Comparison of ENCODE assay signal across 18 cellular contexts in genomic region chr20:34541264-34541901, GRCh38. TPM values are rescaled to one million over a fixed set of nuclear protein-coding genes. Genes with fewer than 3 reads are reported as not detected.
A peak's percentile ranks its signal among the peaks of the same experiment; 100 is the strongest.
DNase-seq lines count a peak whose midpoint lies in the region; ATAC-seq and TF ChIP-seq lines count a peak whose summit lies in the region.
"Had no signal": no experiment of that assay in that cellular context is flagged by ENCODE, and none has a peak within 500 bp of the region (broad histone marks: within the 10 kb centered on the region; RNA-seq: fewer than 3 reads in every experiment).

No MANE protein-coding gene starts in this region.

- no peaks in the 10 kb centered on the region for H3K27me3 Mint-ChIP-seq in activated CD8-positive, alpha-beta memory T cell treated with anti-CD3 and anti-CD28 coated beads, Interleukin-2, amount 10 ng/mL, durations not matched to agents 7 days and 5 days
- no peaks in the 10 kb centered on the region for H3K27me3 Mint-ChIP-seq in CD4-positive, alpha-beta memory T cell
- H3K27me3 Mint-ChIP-seq in activated CD4-positive, alpha-beta memory T cell treated with anti-CD3 and anti-CD28 coated beads, Interleukin-2, amount 10 ng/mL, durations not matched to agents 7 days and 5 days, result no peaks in the 10 kb centered on the region
- H3K27me3 Mint-ChIP-seq in immature natural killer cell (ENCODE audit: low read depth in 3 of 3), result peaks cover 0 to 2% (median 0%) of the 10 kb centered on the region in 3 donors

- WGBS in stomach, 5 donors, result 85 to 87% (median 85%) methylated on average over 13 of the region's 13 CpGs

- H3K27ac Mint-ChIP-seq in activated CD8-positive, alpha-beta memory T cell treated with anti-CD3 and anti-CD28 coated beads, Interleukin-2, amount 10 ng/mL, durations not matched to agents 7 days and 5 days, result peak overlapping the region; percentile 66
- H3K27ac Mint-ChIP-seq in CD4-positive, alpha-beta memory T cell, result peak overlapping the region; percentile 88 to 95 (median 91)
- H3K27ac Mint-ChIP-seq in activated CD4-positive, alpha-beta memory T cell treated with anti-CD3 and anti-CD28 coated beads, Interleukin-2, amount 10 ng/mL, durations not matched to agents 7 days and 5 days, result peak overlapping the region; percentile 61
- H3K27ac Mint-ChIP-seq in immature natural killer cell, result peak overlapping the region; percentile 57 to 78 (median 68)

- H3K4me3 ChIP-seq in CD4-positive, alpha-beta memory T cell (ENCODE audit: low read length in 2 of 2), result no peak overlapping the region
- H3K4me3 ChIP-seq in stomach, result no peak overlapping the region
- H3K4me3 ChIP-seq: HAP-1 had no signal

- no peak for DNase-seq in activated CD8-positive, alpha-beta memory T cell treated with anti-CD3 and anti-CD28 coated beads, Interleukin-2, amount 10 ng/mL, durations not matched to agents 7 days and 5 days
- DNase-seq in activated CD8-positive, alpha-beta memory T cell treated with anti-CD3 and anti-CD28 coated beads, Interleukin-2, amount 50 U/mL, for 4 hours, result no peak
- DNase-seq in CD4-positive, alpha-beta memory T cell, result peak in 4 of 5 donors; percentile 39 to 79 (median 50)
- no peak for DNase-seq in activated CD4-positive, alpha-beta memory T cell treated with anti-CD3 and anti-CD28 coated beads, Interleukin-2, amount 10 ng/mL, durations not matched to agents 7 days and 5 days
- no peak for DNase-seq in immature natural killer cell
- no peak for DNase-seq in stomach
- DNase-seq: amniotic stem cell; DND-41; effector CD8-positive, alpha-beta T cell; NCI-H1048; NCI-H2107; NCI-H526 had no signal

- no peak for TF ChIP-seq EP300 in stomach (IDR thresholded peaks at IDR 0.05)

- POLR2A ChIA-PET in CD4-positive, alpha-beta memory T cell (lab: Charles Lee; ENCODE audit: partially characterized antibody), result interaction anchor here (1.1 to 1.9 kb wide), 2 partner anchors 20 to 26 kb away, joined by 3 to 5 read pairs; no protein-coding TSS in a partner anchor
- POLR2A ChIA-PET in activated CD4-positive, alpha-beta memory T cell treated with anti-CD3 and anti-CD28 coated beads, Interleukin-2, amount 10 ng/mL, durations not matched to agents 7 days and 5 days (lab: Charles Lee), result interaction anchor here (1.4 kb wide), 1 partner anchor 25 kb away, joined by 3 read pairs; the partner anchor contains the start of gene DYNLRB1

- TF ChIP-seq CTCF in stomach (IDR thresholded peaks at IDR 0.05), result no peak

- H3K36me3 ChIP-seq in CD4-positive, alpha-beta memory T cell (ENCODE audit: insufficient read depth, low read length), result peaks cover 13% of the 10 kb centered on the region
- H3K36me3 ChIP-seq in stomach, result peaks cover 23 to 64% (median 56%) of the 10 kb centered on the region in 4 donors

- H3K4me1 Mint-ChIP-seq in activated CD8-positive, alpha-beta memory T cell treated with anti-CD3 and anti-CD28 coated beads, Interleukin-2, amount 10 ng/mL, durations not matched to agents 7 days and 5 days, result peaks cover 9% of the 10 kb centered on the region
- H3K4me1 Mint-ChIP-seq in CD4-positive, alpha-beta memory T cell, result peaks cover 26 to 59% (median 45%) of the 10 kb centered on the region in 4 donors
- H3K4me1 Mint-ChIP-seq in activated CD4-positive, alpha-beta memory T cell treated with anti-CD3 and anti-CD28 coated beads, Interleukin-2, amount 10 ng/mL, durations not matched to agents 7 days and 5 days, result peaks cover 21% of the 10 kb centered on the region
- H3K4me1 Mint-ChIP-seq in immature natural killer cell, result peaks cover 25 to 27% of the 10 kb centered on the region in 2 donors

- H3K9me3 ChIP-seq in CD4-positive, alpha-beta memory T cell (ENCODE audit: control insufficient read depth in 1 of 2, low read length in 2 of 2), result no peaks in the 10 kb centered on the region
- H3K9me3 ChIP-seq in stomach, result no peaks in the 10 kb centered on the region
- H3K9me3 ChIP-seq: HAP-1 had no signal

- H3K9me3 Mint-ChIP-seq in activated CD8-positive, alpha-beta memory T cell treated with anti-CD3 and anti-CD28 coated beads, Interleukin-2, amount 10 ng/mL, durations not matched to agents 7 days and 5 days (ENCODE audit: low read depth), result no peaks in the 10 kb centered on the region
- no peaks in the 10 kb centered on the region for H3K9me3 Mint-ChIP-seq in CD4-positive, alpha-beta memory T cell
- no peaks in the 10 kb centered on the region for H3K9me3 Mint-ChIP-seq in activated CD4-positive, alpha-beta memory T cell treated with anti-CD3 and anti-CD28 coated beads, Interleukin-2, amount 10 ng/mL, durations not matched to agents 7 days and 5 days
- H3K9me3 Mint-ChIP-seq in immature natural killer cell, result no peaks in the 10 kb centered on the region
- H3K9me3 Mint-ChIP-seq: neural crest cell had no signal

- CTCF ChIA-PET in activated CD8-positive, alpha-beta memory T cell treated with anti-CD3 and anti-CD28 coated beads, Interleukin-2, amount 10 ng/mL, durations not matched to agents 7 days and 5 days (lab: Charles Lee), result interaction anchor here (0.8 to 1.7 kb wide), 4 partner anchors 11 to 229 kb away, joined by 3 to 5 read pairs (median 4); no protein-coding TSS in a partner anchor
- CTCF ChIA-PET in CD4-positive, alpha-beta memory T cell (lab: Charles Lee; ENCODE audit: partially characterized antibody), result interaction anchor here (3.5 to 10.0 kb wide), 4 partner anchors 16 to 229 kb away, joined by 20 to 148 read pairs (median 40); partner anchors contain the start of genes MAP1LC3A and TP53INP2
- CTCF ChIA-PET in activated CD4-positive, alpha-beta memory T cell treated with anti-CD3 and anti-CD28 coated beads, Interleukin-2, amount 10 ng/mL, durations not matched to agents 7 days and 5 days (lab: Charles Lee), result interaction anchor here (0.8 to 5.5 kb wide), 4 partner anchors 162 to 228 kb away, joined by 4 to 34 read pairs (median 16); partner anchors contain the start of gene TP53INP2

- H3K4me3 Mint-ChIP-seq in activated CD8-positive, alpha-beta memory T cell treated with anti-CD3 and anti-CD28 coated beads, Interleukin-2, amount 10 ng/mL, durations not matched to agents 7 days and 5 days, result no peak overlapping the region
- peak overlapping the region in 7 of 8 donors; percentile 28 to 74 (median 70) for H3K4me3 Mint-ChIP-seq in CD4-positive, alpha-beta memory T cell
- no peak overlapping the region for H3K4me3 Mint-ChIP-seq in activated CD4-positive, alpha-beta memory T cell treated with anti-CD3 and anti-CD28 coated beads, Interleukin-2, amount 10 ng/mL, durations not matched to agents 7 days and 5 days
- H3K4me3 Mint-ChIP-seq in immature natural killer cell, result peak overlapping the region in 1 of 5 donors; percentile 37
- H3K4me3 Mint-ChIP-seq: neural crest cell had no signal

- H3K27me3 ChIP-seq in CD4-positive, alpha-beta memory T cell (ENCODE audit: insufficient read depth, low read length), result no peaks in the 10 kb centered on the region
- no peaks in the 10 kb centered on the region for H3K27me3 ChIP-seq in stomach

- peaks cover 46% of the 10 kb centered on the region for H3K4me1 ChIP-seq in CD4-positive, alpha-beta memory T cell (ENCODE audit: insufficient read depth, low read length)
- H3K4me1 ChIP-seq in stomach, result peaks cover 0 to 20% (median 2%) of the 10 kb centered on the region in 4 donors
- H3K4me1 ChIP-seq: HAP-1 had no signal

- H3K36me3 Mint-ChIP-seq in activated CD8-positive, alpha-beta memory T cell treated with anti-CD3 and anti-CD28 coated beads, Interleukin-2, amount 10 ng/mL, durations not matched to agents 7 days and 5 days, result peaks cover 15% of the 10 kb centered on the region
- peaks cover 15 to 39% of the 10 kb centered on the region in 2 donors for H3K36me3 Mint-ChIP-seq in CD4-positive, alpha-beta memory T cell
- H3K36me3 Mint-ChIP-seq in activated CD4-positive, alpha-beta memory T cell treated with anti-CD3 and anti-CD28 coated beads, Interleukin-2, amount 10 ng/mL, durations not matched to agents 7 days and 5 days (ENCODE audit: low read depth), result peaks cover 43% of the 10 kb centered on the region
- H3K36me3 Mint-ChIP-seq in immature natural killer cell, result peaks cover 0 to 26% (median 5%) of the 10 kb centered on the region in 3 donors

- TF ChIP-seq POLR2A in stomach (IDR thresholded peaks at IDR 0.05), result no peak

- H3K27ac ChIP-seq in CD4-positive, alpha-beta memory T cell (ENCODE audit: low read depth, low read length), result peak overlapping the region; percentile 77
- no peak overlapping the region for H3K27ac ChIP-seq in stomach
- H3K27ac ChIP-seq: KMS-11 had no signal

- ATAC-seq in activated CD8-positive, alpha-beta memory T cell treated with anti-CD3 and anti-CD28 coated beads, Interleukin-2, amount 10 ng/mL, durations not matched to agents 7 days and 5 days, result no peak
- ATAC-seq in GM19455 (IDR thresholded peaks at IDR 0.05; ENCODE audit: unreplicated experiment) (no peak), HG03460 (IDR thresholded peaks at IDR 0.05; ENCODE audit: unreplicated experiment) (no peak)

- intact Hi-C loops in CD4-positive, alpha-beta memory T cell (cut with micrococcal nuclease), result no loop called here
- intact Hi-C loops in stomach (cut with DNase I; ENCODE audit: low total_unique reads), result no loop called here

RNA-seq across cellular contexts. Expression of gene MAP1LC3A, which starts 17.1 kb away (rescaled TPM):
- total RNA-seq in activated CD8-positive, alpha-beta memory T cell treated with anti-CD3 and anti-CD28 coated beads, Interleukin-2, amount 10 ng/mL, durations not matched to agents 7 days and 5 days, result 1 to 10 TPM; 4.7 to 5.2 TPM
- total RNA-seq in CD4-positive, alpha-beta memory T cell, result 1 to 10 TPM; 2.1 to 2.8 TPM
- 1 to 10 TPM; 3.7 to 7.9 TPM for polyA plus RNA-seq in CD4-positive, alpha-beta memory T cell
- total RNA-seq in activated CD4-positive, alpha-beta memory T cell treated with anti-CD3 and anti-CD28 coated beads, Interleukin-2, amount 10 ng/mL, durations not matched to agents 7 days and 5 days, result 10 to 100 TPM in 1 of 2 experiments, 1 to 10 TPM in 1; 8.9 to 10.5 TPM
- 1 to 10 TPM in 2 of 3 donors, under 1 TPM in 1; 0.74 to 4.2 (median 3.1) TPM for polyA plus RNA-seq in immature natural killer cell
- 10 to 100 TPM; 11.7 to 85.7 (median 29.7) TPM for total RNA-seq in stomach
- polyA plus RNA-seq in stomach, result 10 to 100 TPM; 63.2 to 98.4 (median 68.7) TPM
- total RNA-seq: OCI-LY7 had no signal

RNA-seq across cellular contexts. Expression of gene DYNLRB1, which starts 25.2 kb away (rescaled TPM):
- 10 to 100 TPM; 88.5 to 93.6 TPM for total RNA-seq in activated CD8-positive, alpha-beta memory T cell treated with anti-CD3 and anti-CD28 coated beads, Interleukin-2, amount 10 ng/mL, durations not matched to agents 7 days and 5 days
- total RNA-seq in CD4-positive, alpha-beta memory T cell, result 10 to 100 TPM; 75.5 to 81.0 TPM
- 100 to 1,000 TPM; 237 to 311 TPM for polyA plus RNA-seq in CD4-positive, alpha-beta memory T cell
- total RNA-seq in activated CD4-positive, alpha-beta memory T cell treated with anti-CD3 and anti-CD28 coated beads, Interleukin-2, amount 10 ng/mL, durations not matched to agents 7 days and 5 days, result 100 to 1,000 TPM; 107 to 109 TPM
- polyA plus RNA-seq in immature natural killer cell (100 to 1,000 TPM; 238 to 307 (median 242) TPM), stomach (100 to 1,000 TPM; 208 to 224 (median 220) TPM)
- 100 to 1,000 TPM in 2 of 5 donors, 10 to 100 TPM in 3; 17.3 to 171 (median 98.0) TPM for total RNA-seq in stomach

Comparison
In these comparisons a context has a peak if more than half of its experiments do, and no peak if none do; other contexts are left out.
1. DNase-seq: peak in CD4-positive, alpha-beta memory T cell (4 of 5); none in activated CD8-positive, alpha-beta memory T cell treated with anti-CD3 and anti-CD28 coated beads, Interleukin-2, amount 10 ng/mL, durations not matched to agents 7 days and 5 days (single experiment), activated CD8-positive, alpha-beta memory T cell treated with anti-CD3 and anti-CD28 coated beads, Interleukin-2, amount 50 U/mL, for 4 hours (single experiment), activated CD4-positive, alpha-beta memory T cell treated with anti-CD3 and anti-CD28 coated beads, Interleukin-2, amount 10 ng/mL, durations not matched to agents 7 days and 5 days (single experiment), immature natural killer cell (0 of 3) and stomach (single experiment).
2. H3K4me3 Mint-ChIP-seq: peak in CD4-positive, alpha-beta memory T cell (7 of 8); none in activated CD8-positive, alpha-beta memory T cell treated with anti-CD3 and anti-CD28 coated beads, Interleukin-2, amount 10 ng/mL, durations not matched to agents 7 days and 5 days (single experiment) and activated CD4-positive, alpha-beta memory T cell treated with anti-CD3 and anti-CD28 coated beads, Interleukin-2, amount 10 ng/mL, durations not matched to agents 7 days and 5 days (single experiment).
3. Peak in every context shown above with its lines, with median percentiles within 50 percentile points of each other: H3K27ac Mint-ChIP-seq.